Comparison of ENCODE assay signal across 31 cellular contexts in the genomic region with DNA sequence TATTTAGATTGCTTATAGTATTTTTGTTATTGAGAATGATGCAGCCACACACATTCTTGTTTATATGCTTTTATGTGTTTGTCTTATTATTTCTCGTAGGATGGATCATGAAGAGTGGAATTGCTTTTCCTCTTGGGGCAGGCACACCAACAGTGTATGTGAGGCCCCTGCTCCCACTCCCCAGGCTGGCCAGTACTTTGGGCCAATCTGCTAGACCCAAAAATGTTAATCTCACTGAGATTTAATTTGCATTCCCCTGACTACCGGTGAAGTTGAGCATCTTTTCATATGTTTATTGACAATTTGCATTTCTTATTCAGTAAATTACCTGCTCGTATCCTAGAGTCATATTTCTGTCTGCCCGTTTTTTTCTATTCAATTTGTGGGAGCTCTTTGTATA. TPM values are rescaled to one million over a fixed set of nuclear protein-coding genes. Genes with fewer than 3 reads are reported as not detected.
DNase-seq lines count a peak whose midpoint lies in the region; ATAC-seq, FAIRE-seq and TF ChIP-seq lines count a peak whose summit lies in the region.
"Had no signal": no experiment of that assay in that cellular context is flagged by ENCODE, and none has a peak within 500 bp of the region (broad histone marks: within the 10 kb centered on the region; RNA-seq: fewer than 3 reads in every experiment).

No MANE protein-coding gene starts in this region.

- H3K4me2 ChIP-seq in GM23338 (peak overlapping the region; percentile 64), H1 (ENCODE audit: insufficient read depth in 1 of 2, low read depth in 2 of 2, low read length in 2 of 2) (no peak overlapping the region)
- H3K4me2 ChIP-seq: BLaER1 had no signal

- H2AK5ac ChIP-seq in H1 (ENCODE audit: low read depth, low read length): no peak overlapping the region

- H3K9me3 Mint-ChIP-seq in GM23338: peaks cover 9% of the 10 kb centered on the region
- H3K9me3 Mint-ChIP-seq: CD4-positive, alpha-beta memory T cell had no signal

- H3K27me3 Mint-ChIP-seq in GM23338 (ENCODE audit: insufficient read depth, low read depth, poor library complexity): peaks cover 14% of the 10 kb centered on the region

- H3K4ac ChIP-seq in H1 (replicated peaks; ENCODE audit: insufficient read length, low read depth, low read length): no peak overlapping the region

- no peak for TF ChIP-seq CTCF in GM23338 (conservative IDR thresholded peaks at IDR 0.05; ENCODE audit: low read depth in 2 of 2)
- no peak for TF ChIP-seq CTCF in H1 (IDR thresholded peaks at IDR 0.05; ENCODE audit: control extremely low read depth in 1 of 3, insufficient read depth in 1 of 3, low read depth in 1 of 3, low read length in 3 of 3)

- no peak overlapping the region for H2BK20ac ChIP-seq in H1 (ENCODE audit: low read length)

- H3K36me3 ChIP-seq in GM23338 (ENCODE audit: insufficient read depth) (no peaks in the 10 kb centered on the region), H1 (ENCODE audit: control insufficient read depth in 2 of 4, insufficient read depth in 4 of 4, low read length in 3 of 4) (no peaks in the 10 kb centered on the region)
- H3K36me3 ChIP-seq: BE2C, BLaER1 had no signal

- H3K36me3 Mint-ChIP-seq in GM23338 (ENCODE audit: low read depth): peaks cover 11% of the 10 kb centered on the region; the same call in 2 of the 3 replicates
- H3K36me3 Mint-ChIP-seq: CD14-positive monocyte; CD4-positive, alpha-beta memory T cell; CD4-positive, CD25-positive, alpha-beta regulatory T cell; CD8-positive, alpha-beta memory T cell had no signal

- H4K5ac ChIP-seq in H1 (ENCODE audit: insufficient read length, low read depth, low read length): no peak overlapping the region

- no peak overlapping the region for H3K9ac ChIP-seq in H1 (replicated peaks in 1 of 4; ENCODE audit: extremely low read depth in 1 of 4, low read depth in 3 of 4, low read length in 3 of 4)
- H3K9ac ChIP-seq: BLaER1 had no signal

- H3K4me1 ChIP-seq in GM23338 (ENCODE audit: insufficient read depth): peaks cover 44% of the 10 kb centered on the region
- peaks cover 6 to 23% (median 14%) of the 10 kb centered on the region in 4 experiments; a peak in 5 of 7 replicates for H3K4me1 ChIP-seq in H1 (replicated peaks in 1 of 4; ENCODE audit: control insufficient read depth in 3 of 4, insufficient read depth in 4 of 4, low read length in 3 of 4)

- no peak for ATAC-seq in GM23338
- no peak for ATAC-seq in HG03095 (IDR thresholded peaks at IDR 0.05; ENCODE audit: unreplicated experiment)
- no peak for ATAC-seq in stimulated activated naive CD8-positive, alpha-beta T cell treated with anti-CD3 and anti-CD28 coated beads, Interleukin-15, Interleukin-2, amounts not matched to agents 100 U/mL and 50 U/mL, for 24 hours
- ATAC-seq: GM12878 had no signal

- H4K91ac ChIP-seq in H1 (replicated peaks; ENCODE audit: insufficient read length, low read length): peak overlapping the region; percentile 46

- CTCF ChIA-PET in H1 (lab: Charles Lee; ENCODE audit: partially characterized antibody): interaction anchor here (0.6 to 0.8 kb wide), 3 partner anchors 40 to 220 kb away, joined by 3 to 6 read pairs (median 4); no protein-coding TSS in a partner anchor

- H3K27ac ChIP-seq in GM23338 (ENCODE audit: low read depth): no peak overlapping the region
- no peak overlapping the region for H3K27ac ChIP-seq in H1 (ENCODE audit: low read depth, low read length)
- H3K27ac ChIP-seq: BLaER1 had no signal

- TF ChIP-seq EP300 in H1 (IDR thresholded peaks at IDR 0.05; ENCODE audit: borderline replicate concordance in 1 of 2, low read depth in 2 of 2, low read length in 2 of 2): no peak

- H3K4me3 Mint-ChIP-seq in GM23338: no peak overlapping the region; the same call in 2 of the 3 replicates
- H3K4me3 Mint-ChIP-seq: CD14-positive monocyte; CD4-positive, alpha-beta memory T cell; CD4-positive, CD25-positive, alpha-beta regulatory T cell; CD8-positive, alpha-beta memory T cell had no signal

- 0 out of 2 replicates have a peak overlapping the region, but pooled peaks have one; percentile 0 for H3K27ac Mint-ChIP-seq in GM23338
- H3K27ac Mint-ChIP-seq: CD14-positive monocyte; CD4-positive, alpha-beta memory T cell; CD4-positive, CD25-positive, alpha-beta regulatory T cell; CD8-positive, alpha-beta memory T cell had no signal

- TF ChIP-seq POLR2A in H1 (IDR thresholded peaks at IDR 0.05; ENCODE audit: control extremely low read depth in 1 of 2, low read depth in 2 of 2, low read length in 2 of 2): no peak

- peaks cover 9% of the 10 kb centered on the region for H3K79me2 ChIP-seq in GM23338 (replicated peaks; ENCODE audit: insufficient read depth)
- H3K79me2 ChIP-seq in H1 (ENCODE audit: control insufficient read depth in 1 of 2, insufficient read depth in 2 of 2, low read length in 2 of 2): peaks cover under 1 to 4% of the 10 kb centered on the region in 2 experiments; a peak in 3 of 4 replicates

- H3K56ac ChIP-seq in H1 (replicated peaks; ENCODE audit: insufficient read length, low read depth, low read length): no peak overlapping the region

- peaks cover 47% of the 10 kb centered on the region for H3K4me1 Mint-ChIP-seq in GM23338

- H3K23ac ChIP-seq in H1 (ENCODE audit: insufficient read length): no peak overlapping the region

- H3K4me3 ChIP-seq in GM23338 (no peak overlapping the region; the same call in 1 of the 2 replicates), H1 (ENCODE audit: extremely low read depth in 1 of 4, insufficient read depth in 2 of 4, low read depth in 3 of 4, low read length in 4 of 4) (no peak overlapping the region)
- H3K4me3 ChIP-seq: BLaER1, GM12878 had no signal

- H3K23me2 ChIP-seq in H1 (ENCODE audit: low read depth, low read length): peaks cover 7% of the 10 kb centered on the region; the same call in 1 of the 2 replicates

- H3K27me3 ChIP-seq in GM23338 (ENCODE audit: insufficient read depth): no peaks in the 10 kb centered on the region
- no peaks in the 10 kb centered on the region for H3K27me3 ChIP-seq in H1 (replicated peaks in 1 of 4; ENCODE audit: control insufficient read depth in 3 of 4, extremely low read depth in 1 of 4, insufficient read depth in 3 of 4, low read length in 3 of 4)

- H2BK12ac ChIP-seq in H1 (ENCODE audit: low read depth, low read length): no peak overlapping the region

- no peak for FAIRE-seq in H1 (lab: Jason Lieb, UNC)
- FAIRE-seq: A204.1, GM12878, GM12892, GM19239 had no signal

- no peaks in the 10 kb centered on the region for H3K79me1 ChIP-seq in H1 (ENCODE audit: low read depth, low read length)

- H2AFZ ChIP-seq in GM23338: no peak overlapping the region
- H2AFZ ChIP-seq in H1 (ENCODE audit: low read length): no peak overlapping the region

- H3K14ac ChIP-seq in H1 (ENCODE audit: insufficient read length): no peak overlapping the region

- H3K18ac ChIP-seq in H1 (ENCODE audit: extremely low read depth, low read length): no peak overlapping the region

- no peak for TF ChIP-seq RAD21 in H1 (IDR thresholded peaks at IDR 0.05 in 1 of 2, conservative IDR thresholded peaks at IDR 0.05 in 1 of 2; ENCODE audit: low read depth in 2 of 2, low read length in 2 of 2)

- H2BK15ac ChIP-seq in H1 (ENCODE audit: low read length): no peak overlapping the region

- 36% methylated on average over 4 of the region's 4 CpGs; no CpG with 5 or more reads in 1 of the 2 experiments for WGBS in H1 (ENCODE audit: extremely low coverage in 1 of 2, insufficient coverage in 1 of 2, insufficient read length in 1 of 2, insufficient replicate concordance in 2 of 2, low coverage in 1 of 2, low lambda C conversion rate in 2 of 2, missing lambda C conversion rate in 1 of 2), 2 experiments

- peaks cover 13% of the 10 kb centered on the region; the same call in 1 of the 2 replicates for H3F3A ChIP-seq in GM23338 (replicated peaks; ENCODE audit: low read depth)

- H3K9me2 ChIP-seq in GM23338 (ENCODE audit: insufficient read depth): no peaks in the 10 kb centered on the region

- no peak overlapping the region for H4K8ac ChIP-seq in H1 (ENCODE audit: extremely low read depth, insufficient read depth, low read length)

- no peaks in the 10 kb centered on the region for H4K20me1 ChIP-seq in GM23338 (replicated peaks; ENCODE audit: insufficient read depth)
- H4K20me1 ChIP-seq in H1 (replicated peaks in 1 of 2; ENCODE audit: control insufficient read depth in 1 of 2, insufficient read depth in 2 of 2, low read length in 2 of 2): no peaks in the 10 kb centered on the region
- H4K20me1 ChIP-seq: BLaER1 had no signal

- peak overlapping the region; percentile 47 for H2BK120ac ChIP-seq in H1 (replicated peaks; ENCODE audit: low read depth, low read length)

- no peak overlapping the region; the same call in 1 of the 2 replicates for H2BK5ac ChIP-seq in H1 (ENCODE audit: low read depth, low read length)

- no peak for DNase-seq in GM23338 (ENCODE audit: low spot score)
- peak; percentile 97 to 99 for DNase-seq in NCI-H526 (lab: John Stamatoyannopoulos, UW)
- peak; percentile 95 for DNase-seq in SK-N-DZ (ENCODE audit: low spot score)
- DNase-seq in H1 (ENCODE audit: low read depth in 1 of 2, low spot score in 2 of 2): no peak
- no peak for DNase-seq in activated CD4-positive, alpha-beta T cell treated with anti-CD3 and anti-CD28 coated beads for 48 hours
- no peak for DNase-seq in NCI-H345 treated with DMSO at 0.1 percent for 48 hours (lab: John Stamatoyannopoulos, UW; ENCODE audit: unreplicated experiment)
- DNase-seq in stimulated activated naive CD8-positive, alpha-beta T cell treated with anti-CD3 and anti-CD28 coated beads, Interleukin-15, Interleukin-2, amounts not matched to agents 100 U/mL and 50 U/mL, for 24 hours: no peak
- DNase-seq: 8988T; ACHN; C1 segment of cervical spinal cord; CD4-positive, alpha-beta memory T cell; CD4-positive, CD25-positive, alpha-beta regulatory T cell; CD8-positive, alpha-beta memory T cell; COR-L47; DMS 273 treated with DMSO at 0.1 percent for 48 hours; DMS153; DMS53; DMS79; DND-41; EL; GDM1 had no signal

- peaks cover 2 to 3% of the 10 kb centered on the region in 2 experiments; a peak in 1 of 4 replicates for H3K9me3 ChIP-seq in H1 (ENCODE audit: insufficient read depth in 2 of 2, low read depth in 1 of 2, low read length in 1 of 2)
- H3K9me3 ChIP-seq: BLaER1 had no signal

- POLR2A ChIA-PET in H1 (lab: Charles Lee; ENCODE audit: partially characterized antibody): interaction anchor here (0.6 kb wide), 1 partner anchor 44 kb away, joined by 3 read pairs; no protein-coding TSS in a partner anchor

RNA-seq across cellular contexts. Expression of a gene that starts 4.7 kb away (rescaled TPM):
- total RNA-seq in GM23338 (2014; rRNA removed; shearing (Covaris generic)): 145 and 161 TPM in 2 replicates
- polyA plus RNA-seq in GM23338 (2016; fragmentation: Nextera tagmentation; extraction: Ambion mirVana): 50.8 and 60.8 TPM in 2 replicates
- polyA plus RNA-seq in SK-N-DZ (2014; cell fraction: cytosol; rRNA removed): 1,097 and 1,099 TPM in 2 replicates
- polyA plus RNA-seq in SK-N-DZ (2014; cell fraction: nucleus; rRNA removed): 1,072 and 1,695 TPM in 2 replicates
- 137 and 142 TPM in 2 replicates for total RNA-seq in H1 (2021; fragmentation: NEBNext Ultra II Directional; extraction: Animal tissue kit (Norgen Biotek cat#: 25700))
- 87.8 and 100 TPM in 2 replicates for polyA plus RNA-seq in H1 (2011; rRNA removed)
- 90.7 TPM for polyA plus RNA-seq in H1 (2011; cell fraction: cytosol; rRNA removed)
- 82.0 TPM for polyA plus RNA-seq in H1 (2011; cell fraction: nucleus; rRNA removed)
- polyA plus RNA-seq in H1 (2012, experiment 1 of 2): 85.1 to 103 TPM (median 94.3 TPM) in 4 replicates
- polyA plus RNA-seq in H1 (2012, experiment 2 of 2): 144 TPM
- polyA plus RNA-seq in H1 (2013, experiment 1 of 2): 90.2 TPM
- 86.8 TPM for polyA plus RNA-seq in H1 (2013, experiment 2 of 2)
- polyA minus RNA-seq in H1 (2011; rRNA and poly(A)+ RNA removed): 51.6 and 92.6 TPM in 2 replicates
- 57.2 TPM for polyA minus RNA-seq in H1 (2011; cell fraction: cytosol; rRNA and poly(A)+ RNA removed)
- 35.0 TPM for polyA minus RNA-seq in H1 (2011; cell fraction: nucleus; rRNA and poly(A)+ RNA removed)
- total RNA-seq: CD8-positive, alpha-beta memory T cell; G401; GM12878 had no signal
- polyA plus RNA-seq: AG04450; CD14-positive monocyte; CD4-positive, alpha-beta memory T cell; CD8-positive, alpha-beta memory T cell; GM12878 had no signal

Comparison
In these comparisons a context has a peak if more than half of its experiments do, and no peak if none do; other contexts are left out.
1. DNase-seq: peak in NCI-H526 (2 of 2) and SK-N-DZ (single experiment); none in GM23338 (single experiment), H1 (0 of 2), activated CD4-positive, alpha-beta T cell treated with anti-CD3 and anti-CD28 coated beads for 48 hours (single experiment), NCI-H345 treated with DMSO at 0.1 percent for 48 hours (single experiment) and stimulated activated naive CD8-positive, alpha-beta T cell treated with anti-CD3 and anti-CD28 coated beads, Interleukin-15, Interleukin-2, amounts not matched to agents 100 U/mL and 50 U/mL, for 24 hours (single experiment).